1 cellular context compared by ENCODE assay signal in genomic region chr20:641516-641913, GRCh38.
A peak's percentile ranks its signal among the peaks of the same experiment; 100 is the strongest.
TF ChIP-seq lines count a peak whose summit lies in the region.

No MANE protein-coding gene starts in this region.

TF ChIP-seq in HepG2, 621 proteins besides CTCF, POLR2A, EP300 and RAD21 (continued from another document and continues in another):
- TF ChIP-seq ZBED4 (CRISPR knock-in tag; IDR thresholded peaks at IDR 0.05; ENCODE audit: borderline replicate concordance) (no peak), KAT8 (CRISPR knock-in tag; IDR thresholded peaks at IDR 0.05) (0 out of 2 replicates have a peak, but pooled peaks have one; percentile 32), EED (CRISPR knock-in tag; IDR thresholded peaks at IDR 0.05) (no peak), SOX13 (IDR thresholded peaks at IDR 0.05) (no peak), SOX13 (CRISPR knock-in tag; conservative IDR thresholded peaks at IDR 0.05 in 1 of 2, IDR thresholded peaks at IDR 0.05 in 1 of 2) (no peak), RELA (CRISPR knock-in tag; IDR thresholded peaks at IDR 0.05) (no peak), ZNF775 (CRISPR knock-in tag; IDR thresholded peaks at IDR 0.05; ENCODE audit: borderline replicate concordance) (no peak), BRD4 (CRISPR knock-in tag; IDR thresholded peaks at IDR 0.05) (no peak), ZNF446 (CRISPR knock-in tag; IDR thresholded peaks at IDR 0.05) (no peak), ZNF605 (CRISPR knock-in tag; IDR thresholded peaks at IDR 0.05) (no peak), HMGXB4 (CRISPR knock-in tag; IDR thresholded peaks at IDR 0.05; ENCODE audit: borderline replicate concordance in 1 of 2, low read depth in 1 of 2) (0 out of 4 replicates have a peak, but pooled peaks of 1 of the 2 experiments have one; percentile 42), ZNF724P (CRISPR knock-in tag; IDR thresholded peaks at IDR 0.05; ENCODE audit: borderline replicate concordance) (peak; percentile 25; the same call in 1 of the 2 replicates), HIC2 (CRISPR knock-in tag; IDR thresholded peaks at IDR 0.05; ENCODE audit: low read depth) (peak; percentile 97), KLF16 (CRISPR knock-in tag; IDR thresholded peaks at IDR 0.05) (peak in 1 of 2 experiments; percentile 28; a peak in 1 of 4 replicates), ELF1 (CRISPR knock-in tag; IDR thresholded peaks at IDR 0.05) (peak; percentile 80), JARID2 (CRISPR knock-in tag; IDR thresholded peaks at IDR 0.05; ENCODE audit: insufficient replicate concordance) (peak; percentile 42), ZNF329 (CRISPR knock-in tag; IDR thresholded peaks at IDR 0.05; ENCODE audit: low read depth) (no peak), DRAP1 (CRISPR knock-in tag; IDR thresholded peaks at IDR 0.05) (peak; percentile 48; the same call in 1 of the 2 replicates), ARID3A (IDR thresholded peaks at IDR 0.05; ENCODE audit: low read depth, low read length) (peak; percentile 78), KDM5B (CRISPR knock-in tag; IDR thresholded peaks at IDR 0.05; ENCODE audit: borderline replicate concordance) (peak; percentile 69; the same call in 1 of the 2 replicates), POGZ (CRISPR knock-in tag; IDR thresholded peaks at IDR 0.05) (peak; percentile 74), ZBTB33 (CRISPR knock-in tag; IDR thresholded peaks at IDR 0.05) (no peak), ARID5B (CRISPR knock-in tag; IDR thresholded peaks at IDR 0.05) (peak; percentile 74), ZNF737 (CRISPR knock-in tag; IDR thresholded peaks at IDR 0.05; ENCODE audit: borderline replicate concordance) (no peak), ZNF570 (CRISPR knock-in tag; IDR thresholded peaks at IDR 0.05; ENCODE audit: borderline replicate concordance) (no peak), GATA4 (IDR thresholded peaks at IDR 0.05; ENCODE audit: borderline replicate concordance, low read depth) (no peak), ZNF124 (CRISPR knock-in tag; IDR thresholded peaks at IDR 0.05) (0 out of 2 replicates have a peak, but pooled peaks have one; percentile 49), ZNF543 (CRISPR knock-in tag; IDR thresholded peaks at IDR 0.05) (0 out of 2 replicates have a peak, but pooled peaks have one; percentile 10), ZBTB3 (CRISPR knock-in tag; IDR thresholded peaks at IDR 0.05; ENCODE audit: borderline replicate concordance, low read depth) (no peak), ZNF646 (CRISPR knock-in tag; IDR thresholded peaks at IDR 0.05) (0 out of 2 replicates have a peak, but pooled peaks have one; percentile 41), ZNF451 (CRISPR knock-in tag; IDR thresholded peaks at IDR 0.05) (0 out of 2 replicates have a peak, but pooled peaks have one; percentile 23), JUND (CRISPR knock-in tag; IDR thresholded peaks at IDR 0.05) (no peak), ZNF430 (CRISPR knock-in tag; IDR thresholded peaks at IDR 0.05) (no peak; the same call in 1 of the 2 replicates), TSC22D2 (CRISPR knock-in tag; IDR thresholded peaks at IDR 0.05; ENCODE audit: borderline replicate concordance) (no peak), ZNF343 (CRISPR knock-in tag; IDR thresholded peaks at IDR 0.05) (no peak), ZMAT3 (CRISPR knock-in tag; conservative IDR thresholded peaks at IDR 0.05) (peak; percentile 47; the same call in 1 of the 2 replicates), ZNF225 (CRISPR knock-in tag; IDR thresholded peaks at IDR 0.05) (no peak), SNAPC2 (CRISPR knock-in tag; IDR thresholded peaks at IDR 0.05) (no peak)
